In genomic region chr1:29239142-29239541, GRCh38 we compare ENCODE assay signal across 1 cellular context.
TF ChIP-seq lines count a peak whose summit lies in the region.

No MANE protein-coding gene starts in this region.

TF ChIP-seq in GM23338, 12 proteins besides CTCF, POLR2A, EP300 and RAD21 (continued from another document):
- TF ChIP-seq ZNF462 (CRISPR knock-in tag; IDR thresholded peaks at IDR 0.05) (no peak), NANOG (IDR thresholded peaks at IDR 0.05; ENCODE audit: borderline replicate concordance) (no peak), CREB1 (CRISPR knock-in tag; IDR thresholded peaks at IDR 0.05; ENCODE audit: low read depth) (no peak)
TF ChIP-seq in GM23338: peak in this region for 0.
